8 cellular contexts compared by ENCODE assay signal in genomic region chr6:5259428-5259827, GRCh38. TPM values are rescaled to one million over a fixed set of nuclear protein-coding genes. Genes with fewer than 3 reads are reported as not detected.
DNase-seq lines count a peak whose midpoint lies in the region; ATAC-seq and TF ChIP-seq lines count a peak whose summit lies in the region.

No MANE protein-coding gene starts in this region.

- POLR2A ChIA-PET in A673 (lab: Charles Lee; ENCODE audit: low non-redundant PET) = no interaction called here

- H3K36me3 ChIP-seq in A673 (ENCODE audit: insufficient read depth, low read length, poor library complexity, severe bottlenecking) (no peaks in the 10 kb centered on the region), HAP-1 (replicated peaks) (peaks cover 23% of the 10 kb centered on the region), adipocyte (ENCODE audit: control insufficient read depth, insufficient read depth, low read length, severe bottlenecking) (no peaks in the 10 kb centered on the region)

- H3K4me1 ChIP-seq in A673 (ENCODE audit: insufficient read depth, low read length, poor library complexity, severe bottlenecking) = peaks cover 16% of the 10 kb centered on the region
- H3K4me1 ChIP-seq in HAP-1 = peaks cover 10% of the 10 kb centered on the region
- peaks cover 8% of the 10 kb centered on the region for H3K4me1 ChIP-seq in adipocyte (ENCODE audit: control insufficient read depth, insufficient read depth, low read length)

- no peak for ATAC-seq in HG02970 (IDR thresholded peaks at IDR 0.05; ENCODE audit: low FRiP score, unreplicated experiment)

- H3K27me3 Mint-ChIP-seq in mesothelial cell of epicardium (ENCODE audit: low read depth) = no peaks in the 10 kb centered on the region

- no peaks in the 10 kb centered on the region for H3K9me3 Mint-ChIP-seq in mesothelial cell of epicardium

- no TSS peak for BruUV-seq in A673 (replicated peaks; lab: Mats Ljungman, UMichigan)

- in situ Hi-C loops in HAP-1 (cut with MboI; ENCODE audit: low sequenced_read_pairs) = no loop called here

- intact Hi-C loops in A673 (cut with micrococcal nuclease; ENCODE audit: unreplicated experiment) = loop anchor here (10.0 kb wide), 1 partner anchor 115 kb away; no protein-coding TSS in a partner anchor

- peaks cover 18% of the 10 kb centered on the region for H3K36me3 Mint-ChIP-seq in mesothelial cell of epicardium

- DNase-seq in A673 (ENCODE audit: low spot score) = no peak
- no peak for DNase-seq in HAP-1 (ENCODE audit: low spot score in 2 of 2)
- DNase-seq in adipocyte (ENCODE audit: low read depth) = no peak
- no peak for DNase-seq in mesothelial cell of epicardium (ENCODE audit: low spot score in 2 of 2, unreplicated experiment in 2 of 2)
- no peak for DNase-seq in foreskin melanocyte
- no peak for DNase-seq in NCI-H2081 treated with DMSO at 0.1 percent for 48 hours (lab: John Stamatoyannopoulos, UW)
- DNase-seq in mesenteric fat pad (ENCODE audit: low spot score) = no peak

- no peaks in the 10 kb centered on the region for H3K27me3 ChIP-seq in A673 (replicated peaks; ENCODE audit: insufficient read depth, low read depth, low read length, poor library complexity)
- no peaks in the 10 kb centered on the region for H3K27me3 ChIP-seq in HAP-1 (ENCODE audit: low read depth)
- no peaks in the 10 kb centered on the region for H3K27me3 ChIP-seq in adipocyte (replicated peaks; ENCODE audit: control insufficient read depth, insufficient read depth, low read length)

- peak overlapping the region; percentile 99 for H3K4me3 Mint-ChIP-seq in mesothelial cell of epicardium

- H3K4me3 ChIP-seq in A673 (ENCODE audit: low read depth, low read length, poor library complexity, severe bottlenecking) = peak overlapping the region; percentile 71
- H3K4me3 ChIP-seq in HAP-1 = peak overlapping the region; percentile 96
- peak overlapping the region; percentile 94 for H3K4me3 ChIP-seq in adipocyte (ENCODE audit: low read length)

- no peaks in the 10 kb centered on the region for H3K9me3 ChIP-seq in A673 (ENCODE audit: low read depth, low read length, poor library complexity, severe bottlenecking)
- 0 out of 2 replicates have a peak, but pooled peaks cover 2% of the 10 kb centered on the region for H3K9me3 ChIP-seq in HAP-1
- H3K9me3 ChIP-seq in adipocyte (ENCODE audit: control insufficient read depth, low read length) = no peaks in the 10 kb centered on the region

- no peak overlapping the region for H3K27ac ChIP-seq in A673 (ENCODE audit: low read depth, low read length, poor library complexity, severe bottlenecking)

- peak overlapping the region; percentile 74 for H3K9ac ChIP-seq in adipocyte (ENCODE audit: low read length)

- peak overlapping the region; percentile 94 for H3K27ac Mint-ChIP-seq in mesothelial cell of epicardium

- CTCF ChIA-PET in A673 (lab: Charles Lee) = no interaction called here

- peaks cover 20% of the 10 kb centered on the region for H3K4me1 Mint-ChIP-seq in mesothelial cell of epicardium

- TF ChIP-seq CTCF in A673 (conservative IDR thresholded peaks at IDR 0.05; ENCODE audit: low read depth, low read length) (no peak), mesothelial cell of epicardium (IDR thresholded peaks at IDR 0.05; ENCODE audit: unreplicated experiment) (no peak)

RNA-seq across cellular contexts. Expression of gene LYRM4, which starts 1.3 kb away (rescaled TPM):
- total RNA-seq in A673 (2021) (50.9 and 53.6 TPM in 2 replicates), mesothelial cell of epicardium (35.5 to 40.6 TPM (median 37.4 TPM) in 3 replicates), mesenteric fat pad (30.6 TPM)

RNA-seq across cellular contexts. Expression of gene FARS2, which starts 1.9 kb away (rescaled TPM):
- total RNA-seq in A673 (2021) (17.8 and 19.5 TPM in 2 replicates), mesothelial cell of epicardium (19.8 to 20.1 TPM (median 19.9 TPM) in 3 replicates), mesenteric fat pad (13.3 TPM)
